13 cellular contexts compared by ENCODE assay signal in the genomic region with DNA sequence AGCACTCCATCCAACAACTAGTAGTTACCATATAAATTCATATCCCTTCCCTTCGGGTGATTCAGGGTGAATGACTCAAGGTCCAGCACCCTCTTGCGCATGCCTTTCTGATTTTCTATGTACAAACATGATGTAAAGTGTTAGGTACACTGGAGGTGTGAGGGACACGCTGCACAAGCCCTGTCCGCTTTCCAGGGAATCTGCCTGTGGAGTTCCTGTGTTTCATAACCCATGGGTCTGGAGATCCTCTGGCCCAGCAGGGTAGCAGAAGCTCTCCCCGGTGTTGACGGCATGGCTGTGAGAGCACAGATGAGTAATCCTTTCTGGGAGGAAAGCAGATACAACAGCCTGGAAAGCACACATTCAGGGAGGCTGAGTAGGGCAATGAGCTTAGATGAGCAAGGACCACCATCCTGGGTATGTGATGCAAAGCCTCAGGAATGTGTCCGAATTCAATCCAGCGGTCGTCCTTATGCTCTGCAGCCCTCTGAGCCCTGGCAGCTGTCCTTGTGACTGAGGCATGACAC.
DNase-seq lines count a peak whose midpoint lies in the region; ATAC-seq and FAIRE-seq lines count a peak whose summit lies in the region.
"Had no signal": no experiment of that assay in that cellular context is flagged by ENCODE, and none has a peak within 500 bp of the region (broad histone marks: within the 10 kb centered on the region; RNA-seq: fewer than 3 reads in every experiment).

No MANE protein-coding gene starts in this region.

- DNase-seq in HT1080 (ENCODE audit: low read depth) (peak; percentile 93), astrocyte of the hippocampus (ENCODE audit: low read depth, low spot score) (peak; percentile 65), iPS-NIHi11 (ENCODE audit: low spot score) (peak; percentile 14), urothelium cell line (ENCODE audit: low spot score) (peak; percentile 25), H4 (ENCODE audit: low spot score) (no peak), NCI-H774 (lab: John Stamatoyannopoulos, UW) (no peak)
- DNase-seq: activated CD4-positive, alpha-beta T cell treated with anti-CD3 and anti-CD28 coated beads for 48 hours; activated gamma-delta T cell; Kasumi-1; kidney glomerular epithelial cell had no signal

- ATAC-seq in GM21381 (IDR thresholded peaks at IDR 0.05; ENCODE audit: unreplicated experiment), result no peak
- ATAC-seq: natural killer cell treated with Interleukin-12 subunit alpha and Interleukin-12 subunit beta and Interleukin-15 and Interleukin-18, amount 100 ng/mL, for 72 hours had no signal

- no peak for FAIRE-seq in urothelium cell line (lab: Jason Lieb, UNC)
- FAIRE-seq: frontal cortex had no signal

Comparison
In these comparisons a context has a peak if more than half of its experiments do, and no peak if none do; other contexts are left out.
1. DNase-seq: peak in HT1080 (single experiment), astrocyte of the hippocampus (single experiment), iPS-NIHi11 (single experiment) and urothelium cell line (single experiment); none in H4 (single experiment) and NCI-H774 (single experiment).